ENCODE assay signal across 23 cellular contexts in genomic region chr5:176998828-176999227, GRCh38. TPM values are rescaled to one million over a fixed set of nuclear protein-coding genes. Genes with fewer than 3 reads are reported as not detected.
DNase-seq lines count a peak whose midpoint lies in the region; ATAC-seq, FAIRE-seq and TF ChIP-seq lines count a peak whose summit lies in the region.
"Had no signal": no experiment of that assay in that cellular context is flagged by ENCODE, and none has a peak within 500 bp of the region (broad histone marks: within the 10 kb centered on the region; RNA-seq: fewer than 3 reads in every experiment).

No MANE protein-coding gene starts in this region.

- TF ChIP-seq EP300 in HepG2 (IDR thresholded peaks at IDR 0.05; ENCODE audit: low read depth in 2 of 2, low read length in 2 of 2), result no peak
- TF ChIP-seq EP300 in HepG2 (CRISPR knock-in tag; IDR thresholded peaks at IDR 0.05; ENCODE audit: borderline replicate concordance), result no peak

- no peak overlapping the region for H3K9ac ChIP-seq in HepG2 (ENCODE audit: insufficient read depth, low read depth, low read length)
- H3K9ac ChIP-seq: BLaER1 treated with 17β-estradiol and CSF1 and Interleukin-3, amounts not matched to agents 10 nM and 100 nM had no signal

- WGBS in HepG2 (ENCODE audit: low lambda C conversion rate), result 97% methylated on average over 5 of the region's 5 CpGs

- no peak for TF ChIP-seq POLR2A in HepG2 (IDR thresholded peaks at IDR 0.05; ENCODE audit: insufficient read depth in 1 of 2, low read depth in 2 of 2, low read length in 2 of 2)

- peak; percentile 4 for DNase-seq in activated CD8-positive, alpha-beta memory T cell treated with anti-CD3 and anti-CD28 coated beads for 24 hours
- no peak for DNase-seq in activated CD8-positive, alpha-beta memory T cell treated with anti-CD3 and anti-CD28 coated beads, Interleukin-2, amount 50 U/mL, for 48 hours
- DNase-seq in WTC11 (ENCODE audit: low spot score) (no peak), HepG2 (ENCODE audit: low spot score) (no peak), NCI-H82 treated with DMSO at 0.1 percent for 48 hours (lab: John Stamatoyannopoulos, UW; ENCODE audit: unreplicated experiment) (no peak), NCI-H2196 treated with DMSO at 0.1 percent for 48 hours (lab: John Stamatoyannopoulos, UW; ENCODE audit: unreplicated experiment) (no peak), retina (no peak)
- DNase-seq in stimulated activated effector memory CD8-positive, alpha-beta T cell treated with anti-CD3 and anti-CD28 coated beads, Interleukin-12 subunit alpha, Interleukin-12 subunit beta, amount 100 ng/mL, for 72 hours (ENCODE audit: low spot score in 2 of 2), result no peak
- DNase-seq: AML-193; BE2C; Calu3; CD4-positive, alpha-beta memory T cell; COR-L47; DMS53; DMS79 treated with DMSO at 0.1 percent for 48 hours; GOT3 had no signal

- peaks cover 39% of the 10 kb centered on the region for H3K36me3 Mint-ChIP-seq in WTC11
- H3K36me3 Mint-ChIP-seq in stimulated activated effector memory CD8-positive, alpha-beta T cell treated with anti-CD3 and anti-CD28 coated beads, Interleukin-12 subunit alpha, Interleukin-12 subunit beta, amount 100 ng/mL, for 72 hours, result peaks cover 32% of the 10 kb centered on the region

- H3K4me3 Mint-ChIP-seq in WTC11, result no peak overlapping the region
- H3K4me3 Mint-ChIP-seq in stimulated activated effector memory CD8-positive, alpha-beta T cell treated with anti-CD3 and anti-CD28 coated beads, Interleukin-12 subunit alpha, Interleukin-12 subunit beta, amount 100 ng/mL, for 72 hours, result no peak overlapping the region

- H3K36me3 ChIP-seq in HepG2 (replicated peaks in 1 of 2; ENCODE audit: control insufficient read depth in 1 of 2, insufficient read depth in 2 of 2, low read length in 2 of 2), result no peaks in the 10 kb centered on the region; a peak in 1 of 5 replicates
- H3K36me3 ChIP-seq: HAP-1 had no signal

- H3K79me2 ChIP-seq in HepG2 (ENCODE audit: insufficient read depth, low read length), result peaks cover 89% of the 10 kb centered on the region

- no peak overlapping the region for H3K4me3 ChIP-seq in HepG2 (replicated peaks in 1 of 3; ENCODE audit: insufficient read depth in 1 of 3, low read depth in 2 of 3, low read length in 3 of 3)
- H3K4me3 ChIP-seq: BLaER1 treated with 17β-estradiol and CSF1 and Interleukin-3, amounts not matched to agents 10 nM and 100 nM; HAP-1 had no signal

- H3K27me3 ChIP-seq in HepG2 (ENCODE audit: control insufficient read depth in 1 of 2, insufficient read depth in 2 of 2, low read length in 2 of 2), result no peaks in the 10 kb centered on the region
- H3K27me3 ChIP-seq: BE2C; BLaER1 treated with 17β-estradiol and CSF1 and Interleukin-3, amounts not matched to agents 10 nM and 100 nM had no signal

- H3K9me3 Mint-ChIP-seq in WTC11, result peaks cover 26% of the 10 kb centered on the region
- H3K9me3 Mint-ChIP-seq in stimulated activated effector memory CD8-positive, alpha-beta T cell treated with anti-CD3 and anti-CD28 coated beads, Interleukin-12 subunit alpha, Interleukin-12 subunit beta, amount 100 ng/mL, for 72 hours, result no peaks in the 10 kb centered on the region

- peaks cover 12% of the 10 kb centered on the region for H3K4me1 Mint-ChIP-seq in WTC11
- peaks cover 54% of the 10 kb centered on the region for H3K4me1 Mint-ChIP-seq in stimulated activated effector memory CD8-positive, alpha-beta T cell treated with anti-CD3 and anti-CD28 coated beads, Interleukin-12 subunit alpha, Interleukin-12 subunit beta, amount 100 ng/mL, for 72 hours

- TF ChIP-seq RAD21 in HepG2 (CRISPR knock-in tag; IDR thresholded peaks at IDR 0.05), result no peak

- no peak for FAIRE-seq in HepG2 (lab: Jason Lieb, UNC)
- FAIRE-seq: A204.1, G401.6, GM12892, H54 had no signal

- no peak overlapping the region for H3K4me2 ChIP-seq in HepG2 (ENCODE audit: low read depth, low read length)
- H3K4me2 ChIP-seq: BLaER1 treated with 17β-estradiol and CSF1 and Interleukin-3, amounts not matched to agents 10 nM and 100 nM had no signal

- H3K27ac ChIP-seq in HepG2 (ENCODE audit: extremely low read length, insufficient read depth, low read length), result no peak overlapping the region
- H3K27ac ChIP-seq: 22Rv1; BLaER1 treated with 17β-estradiol and CSF1 and Interleukin-3, amounts not matched to agents 10 nM and 100 nM had no signal

- H3K9me3 ChIP-seq in HepG2 (ENCODE audit: low read length), result no peaks in the 10 kb centered on the region
- H3K9me3 ChIP-seq: BE2C had no signal

- CTCF ChIA-PET in WTC11 (lab: Charles Lee), result no interaction called here
- CTCF ChIA-PET in HepG2 (lab: Yijun Ruan, JAX; ENCODE audit: low intra/inter-chr PET ratio, low total read pairs), result no interaction called here

- peaks cover 31% of the 10 kb centered on the region for H4K20me1 ChIP-seq in HepG2 (ENCODE audit: insufficient read depth, low read length)

- TF ChIP-seq CTCF in WTC11 (IDR thresholded peaks at IDR 0.05) (no peak), HepG2 (CRISPR knock-in tag; IDR thresholded peaks at IDR 0.05) (no peak)

- BruUV-seq in HepG2 (replicated peaks; lab: Mats Ljungman, UMichigan), result no TSS peak

- no peak overlapping the region for H2AFZ ChIP-seq in HepG2 (ENCODE audit: low read length)

- in situ Hi-C loops in HepG2 (cut with HindIII; ENCODE audit: extremely low pct_ligation_motif_present, low pct_unique_long_range_greater_than_20kb), result no loop called here

- H3K27ac Mint-ChIP-seq in WTC11, result no peak overlapping the region
- H3K27ac Mint-ChIP-seq in stimulated activated effector memory CD8-positive, alpha-beta T cell treated with anti-CD3 and anti-CD28 coated beads, Interleukin-12 subunit alpha, Interleukin-12 subunit beta, amount 100 ng/mL, for 72 hours, result no peak overlapping the region

- H3K4me1 ChIP-seq in HepG2 (ENCODE audit: insufficient read depth, low read length), result peaks cover 54% of the 10 kb centered on the region
- H3K4me1 ChIP-seq: HAP-1 had no signal

- POLR2A ChIA-PET in WTC11 (lab: Charles Lee) (no interaction called here), HepG2 (lab: Yijun Ruan, JAX) (no interaction called here)

- ATAC-seq in WTC11 (no peak), HepG2 (no peak)
- ATAC-seq in stimulated activated effector memory CD8-positive, alpha-beta T cell treated with anti-CD3 and anti-CD28 coated beads, Interleukin-12 subunit alpha, Interleukin-12 subunit beta, amount 100 ng/mL, for 72 hours, result no peak

- intact Hi-C loops in HepG2 (cut with micrococcal nuclease; ENCODE audit: unreplicated experiment), result no loop called here

- no peaks in the 10 kb centered on the region for H3K27me3 Mint-ChIP-seq in WTC11 (ENCODE audit: low read depth)
- H3K27me3 Mint-ChIP-seq: CD4-positive, alpha-beta memory T cell had no signal

TF ChIP-seq in WTC11, 78 proteins besides CTCF, POLR2A, EP300 and RAD21 (continues in another document):
- TF ChIP-seq TCF7 (CRISPR knock-in tag; IDR thresholded peaks at IDR 0.05; ENCODE audit: low read depth), result no peak

RNA-seq across cellular contexts. Expression of gene UIMC1, which starts 7.8 kb away (rescaled TPM):
- total RNA-seq in WTC11 (2021) (44.4 to 48.0 TPM (median 46.1 TPM) in 3 replicates), HepG2 (2016; rRNA removed; fragmentation: Illumina TruSeq; extraction: Trizol) (32.7 and 37.5 TPM in 2 replicates)
- total RNA-seq in HepG2 (2016; cell fraction: cytosol; rRNA removed; fragmentation: Illumina TruSeq; extraction: Trizol; ENCODE audit: low read depth), result 42.0 and 51.6 TPM in 2 replicates
- total RNA-seq in HepG2 (2016; cell fraction: insoluble cytoplasmic fraction; rRNA removed; fragmentation: Illumina TruSeq; extraction: Trizol), result 35.9 and 36.2 TPM in 2 replicates
- total RNA-seq in HepG2 (2016; cell fraction: membrane; rRNA removed; fragmentation: Illumina TruSeq; extraction: Trizol), result 21.0 and 23.4 TPM in 2 replicates
- total RNA-seq in HepG2 (2016; cell fraction: nucleus; rRNA removed; fragmentation: Illumina TruSeq; extraction: Trizol), result 45.6 and 50.9 TPM in 2 replicates
- polyA plus RNA-seq in HepG2 (2011; rRNA removed), result 14.0 and 18.9 TPM in 2 replicates
- polyA plus RNA-seq in HepG2 (2011; cell fraction: cytosol; rRNA removed), result 9.7 and 11.8 TPM in 2 replicates
- polyA plus RNA-seq in HepG2 (2011; cell fraction: nucleus; rRNA removed), result 17.7 and 22.7 TPM in 2 replicates
- polyA plus RNA-seq in HepG2 (2012), result 22.9 and 28.6 TPM in 2 replicates
- 8.5 and 9.2 TPM in 2 replicates for polyA plus RNA-seq in HepG2 (2016; cell fraction: cytosol; fragmentation: Illumina TruSeq; extraction: Trizol; ENCODE audit: low read depth)
- polyA plus RNA-seq in HepG2 (2016; cell fraction: insoluble cytoplasmic fraction; fragmentation: Illumina TruSeq; extraction: Trizol; ENCODE audit: low read depth), result 38.8 and 40.5 TPM in 2 replicates
- 13.0 and 17.3 TPM in 2 replicates for polyA plus RNA-seq in HepG2 (2016; cell fraction: membrane; fragmentation: Illumina TruSeq; extraction: Trizol; ENCODE audit: low read depth)
- polyA plus RNA-seq in HepG2 (2016; cell fraction: nucleus; fragmentation: Illumina TruSeq; extraction: Trizol; ENCODE audit: insufficient read depth, low read depth), result 55.9 and 65.1 TPM in 2 replicates
- polyA minus RNA-seq in HepG2 (2011; rRNA and poly(A)+ RNA removed; ENCODE audit: low replicate concordance), result 7.7 and 16.1 TPM in 2 replicates
- 13.8 and 16.4 TPM in 2 replicates for polyA minus RNA-seq in HepG2 (2011; cell fraction: cytosol; rRNA and poly(A)+ RNA removed)
- 46.1 and 49.6 TPM in 2 replicates for polyA minus RNA-seq in HepG2 (2011; cell fraction: nucleus; rRNA and poly(A)+ RNA removed)

RNA-seq across cellular contexts. Expression of gene ZNF346, which starts 23.7 kb away (rescaled TPM):
- total RNA-seq in WTC11 (2021), result 18.4 to 25.4 TPM (median 19.4 TPM) in 3 replicates
- total RNA-seq in HepG2 (2016; rRNA removed; fragmentation: Illumina TruSeq; extraction: Trizol), result 19.4 and 20.1 TPM in 2 replicates
- 8.2 and 16.0 TPM in 2 replicates for total RNA-seq in HepG2 (2016; cell fraction: cytosol; rRNA removed; fragmentation: Illumina TruSeq; extraction: Trizol; ENCODE audit: low read depth)
- total RNA-seq in HepG2 (2016; cell fraction: insoluble cytoplasmic fraction; rRNA removed; fragmentation: Illumina TruSeq; extraction: Trizol), result 19.4 and 20.5 TPM in 2 replicates
- 13.5 and 15.4 TPM in 2 replicates for total RNA-seq in HepG2 (2016; cell fraction: membrane; rRNA removed; fragmentation: Illumina TruSeq; extraction: Trizol)
- 18.2 and 22.1 TPM in 2 replicates for total RNA-seq in HepG2 (2016; cell fraction: nucleus; rRNA removed; fragmentation: Illumina TruSeq; extraction: Trizol)
- polyA plus RNA-seq in HepG2 (2011; rRNA removed), result 8.3 and 8.6 TPM in 2 replicates
- polyA plus RNA-seq in HepG2 (2011; cell fraction: cytosol; rRNA removed), result 5.6 and 7.0 TPM in 2 replicates
- 16.4 and 16.8 TPM in 2 replicates for polyA plus RNA-seq in HepG2 (2011; cell fraction: nucleus; rRNA removed)
- 7.4 and 8.5 TPM in 2 replicates for polyA plus RNA-seq in HepG2 (2012)
- 3.3 and 3.4 TPM in 2 replicates for polyA plus RNA-seq in HepG2 (2016; cell fraction: cytosol; fragmentation: Illumina TruSeq; extraction: Trizol; ENCODE audit: low read depth)
- 20.8 and 23.3 TPM in 2 replicates for polyA plus RNA-seq in HepG2 (2016; cell fraction: insoluble cytoplasmic fraction; fragmentation: Illumina TruSeq; extraction: Trizol; ENCODE audit: low read depth)
- 8.4 and 8.7 TPM in 2 replicates for polyA plus RNA-seq in HepG2 (2016; cell fraction: membrane; fragmentation: Illumina TruSeq; extraction: Trizol; ENCODE audit: low read depth)
- polyA plus RNA-seq in HepG2 (2016; cell fraction: nucleus; fragmentation: Illumina TruSeq; extraction: Trizol; ENCODE audit: insufficient read depth, low read depth), result 21.0 and 22.3 TPM in 2 replicates
- polyA minus RNA-seq in HepG2 (2011; rRNA and poly(A)+ RNA removed; ENCODE audit: low replicate concordance), result 14.6 and 34.4 TPM in 2 replicates
- polyA minus RNA-seq in HepG2 (2011; cell fraction: cytosol; rRNA and poly(A)+ RNA removed), result 5.1 and 5.7 TPM in 2 replicates
- 20.9 and 25.0 TPM in 2 replicates for polyA minus RNA-seq in HepG2 (2011; cell fraction: nucleus; rRNA and poly(A)+ RNA removed)
